20 cellular contexts compared by ENCODE assay signal in the genomic region with DNA sequence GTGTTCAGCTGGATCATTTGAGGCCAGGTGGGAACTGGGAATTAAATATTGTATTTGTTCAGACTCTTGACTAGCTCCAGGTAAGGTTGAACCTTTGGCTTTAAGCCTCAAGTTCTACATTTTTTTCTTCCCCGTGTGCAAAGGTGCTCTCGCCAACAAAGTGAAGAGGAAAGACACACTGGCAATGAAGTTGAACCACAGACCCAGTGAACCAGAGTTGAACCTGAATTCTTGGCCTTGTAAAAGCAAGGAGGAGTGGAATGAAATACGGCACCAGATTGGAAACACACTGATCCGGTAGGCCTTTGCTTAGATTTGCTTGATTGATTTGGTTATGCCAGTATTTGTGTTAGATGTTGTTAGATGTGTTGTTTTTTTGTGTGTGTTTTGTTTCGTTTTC.
"Had no signal": no experiment of that assay in that cellular context is flagged by ENCODE, and none has a peak within 500 bp of the region (broad histone marks: within the 10 kb centered on the region; RNA-seq: fewer than 3 reads in every experiment).

No MANE protein-coding gene starts in this region.

- ATAC-seq: effector memory CD8-positive, alpha-beta T cell had no signal

- H3K4me1 Mint-ChIP-seq: naive B cell, nephron had no signal

- H3K27ac ChIP-seq: hepatocyte, parathyroid adenoma, right atrium auricular region, sigmoid colon, skin epidermis, uterus had no signal

- H3K9me3 Mint-ChIP-seq: dendritic cell treated with granulocyte-macrophage colony-stimulating factor and Interleukin-4, amounts not matched to agents 40 ng/mL and 50 ng/mL, for 4 days; effector memory CD8-positive, alpha-beta T cell; naive B cell; nephron; type B pancreatic cell had no signal

- DNase-seq: effector memory CD8-positive, alpha-beta T cell; foreskin melanocyte; head of caudate nucleus; kidney; left colon; mesendoderm; naive B cell; stimulated activated CD4-positive, alpha-beta T cell treated with anti-CD3 and anti-CD28 coated beads, Interleukin-2, amount 100 ng/mL, for 24 hours; stimulated activated naive CD4-positive, alpha-beta T cell treated with Interleukin-2 at 50 U/mL for 16 hours; uterus had no signal

- H3K36me3 ChIP-seq: uterus had no signal

- H3K4me3 ChIP-seq: hepatocyte, right atrium auricular region, sigmoid colon, skin epidermis, uterus had no signal

- H3K4me2 ChIP-seq: hepatocyte had no signal

- H3K27me3 ChIP-seq: hepatocyte, right atrium auricular region, sigmoid colon, uterus had no signal

- H3K27ac Mint-ChIP-seq: dendritic cell treated with granulocyte-macrophage colony-stimulating factor and Interleukin-4, amounts not matched to agents 40 ng/mL and 50 ng/mL, for 4 days; effector memory CD8-positive, alpha-beta T cell; nephron; type B pancreatic cell had no signal

- H3K27me3 Mint-ChIP-seq: dendritic cell treated with granulocyte-macrophage colony-stimulating factor and Interleukin-4, amounts not matched to agents 40 ng/mL and 50 ng/mL, for 4 days; effector memory CD8-positive, alpha-beta T cell; naive B cell; type B pancreatic cell had no signal

- FAIRE-seq: colon, endothelial cell of umbilical vein, kidney had no signal

- H3K4me1 ChIP-seq: parathyroid adenoma, right atrium auricular region, sigmoid colon, uterus had no signal

- H3K79me2 ChIP-seq: hepatocyte, parathyroid adenoma had no signal

- H3K9me3 ChIP-seq: right atrium auricular region, sigmoid colon, uterus had no signal

- H3K9ac ChIP-seq: parathyroid adenoma had no signal

- H3K4me3 Mint-ChIP-seq: dendritic cell treated with granulocyte-macrophage colony-stimulating factor and Interleukin-4, amounts not matched to agents 40 ng/mL and 50 ng/mL, for 4 days; effector memory CD8-positive, alpha-beta T cell; naive B cell; nephron; type B pancreatic cell had no signal

- H2AFZ ChIP-seq: hepatocyte, parathyroid adenoma had no signal
